In the genomic region with DNA sequence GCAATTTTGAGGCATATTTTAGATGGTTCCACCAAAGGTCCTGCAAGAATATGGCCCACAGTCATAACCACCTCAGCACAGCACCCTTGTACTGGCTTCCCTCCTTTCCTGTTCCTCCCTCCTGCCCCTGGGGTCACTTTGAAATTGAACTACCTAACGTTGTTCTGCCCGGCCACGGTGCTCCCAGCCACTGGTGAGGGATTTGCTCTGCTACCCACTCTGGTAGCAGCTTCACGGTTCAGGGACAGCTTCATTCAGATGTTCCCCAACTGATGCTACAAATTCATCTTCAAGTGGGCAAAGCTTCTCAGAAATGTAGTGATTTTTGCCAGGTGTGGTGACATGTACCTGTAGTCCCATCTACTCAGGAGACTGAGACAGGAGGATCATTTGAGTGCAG, we compare ENCODE assay signal across 22 cellular contexts. TPM values are rescaled to one million over a fixed set of nuclear protein-coding genes. Genes with fewer than 3 reads are reported as not detected.
DNase-seq lines count a peak whose midpoint lies in the region; ATAC-seq, FAIRE-seq and TF ChIP-seq lines count a peak whose summit lies in the region.
"Had no signal": no experiment of that assay in that cellular context is flagged by ENCODE, and none has a peak within 500 bp of the region (broad histone marks: within the 10 kb centered on the region; RNA-seq: fewer than 3 reads in every experiment).

No MANE protein-coding gene starts in this region.

- H3K4me1 ChIP-seq in A673 (ENCODE audit: insufficient read depth, low read length, poor library complexity, severe bottlenecking) = no peaks in the 10 kb centered on the region
- H3K4me1 ChIP-seq: A549, HAP-1 had no signal

- H3K27ac ChIP-seq in A673 (ENCODE audit: low read depth, low read length, poor library complexity, severe bottlenecking) = no peak overlapping the region
- H3K27ac ChIP-seq: A549 had no signal

- peak; percentile 17 for FAIRE-seq in urothelium cell line (lab: Jason Lieb, UNC)
- FAIRE-seq: A549, GM12891, GM18507, H54 had no signal

- H3K4me3 ChIP-seq in A673 (ENCODE audit: low read depth, low read length, poor library complexity, severe bottlenecking) = no peak overlapping the region
- H3K4me3 ChIP-seq: A549, HAP-1 had no signal

- TF ChIP-seq CTCF in A673 (conservative IDR thresholded peaks at IDR 0.05; ENCODE audit: low read depth, low read length) = no peak

- POLR2A ChIA-PET in A673 (lab: Charles Lee; ENCODE audit: low non-redundant PET) = no interaction called here

- CTCF ChIA-PET in A673 (lab: Charles Lee) = no interaction called here

- H3K36me3 ChIP-seq in A673 (ENCODE audit: insufficient read depth, low read length, poor library complexity, severe bottlenecking) = no peaks in the 10 kb centered on the region
- H3K36me3 ChIP-seq: HAP-1 had no signal

- no TSS peak for BruUV-seq in A673 (replicated peaks; lab: Mats Ljungman, UMichigan)

- intact Hi-C loops in A673 (cut with micrococcal nuclease; ENCODE audit: unreplicated experiment) = no loop called here

- no peaks in the 10 kb centered on the region for H3K27me3 ChIP-seq in A673 (replicated peaks; ENCODE audit: insufficient read depth, low read depth, low read length, poor library complexity)

- peaks cover 8% of the 10 kb centered on the region for H3K9me3 ChIP-seq in A673 (ENCODE audit: low read depth, low read length, poor library complexity, severe bottlenecking)

- ATAC-seq in HG03378 (IDR thresholded peaks at IDR 0.05; ENCODE audit: unreplicated experiment) = no peak
- ATAC-seq: A549 had no signal

- DNase-seq in activated CD8-positive, alpha-beta memory T cell treated with anti-CD3 and anti-CD28 coated beads for 24 hours = peak; percentile 5
- DNase-seq in activated CD8-positive, alpha-beta memory T cell treated with anti-CD3 and anti-CD28 coated beads, Interleukin-2, amount 50 U/mL, for 4 hours = no peak
- DNase-seq in islet precursor cell = peak; percentile 32
- DNase-seq in urothelium cell line (ENCODE audit: low spot score) = no peak
- DNase-seq in A673 (ENCODE audit: low spot score) = no peak
- DNase-seq: 8988T; C1 segment of cervical spinal cord; Calu3; CD4-positive, alpha-beta memory T cell; COR-L47; DMS53; DMS79 treated with DMSO at 0.1 percent for 48 hours; GF-D8; GOT3 had no signal

RNA-seq across cellular contexts. Expression of a gene that starts 7.9 kb away (rescaled TPM):
- total RNA-seq in A673 (2021) = 164 and 174 TPM in 2 replicates

RNA-seq across cellular contexts. Expression of a gene that starts 33.9 kb away (rescaled TPM):
- 1.2 and 1.4 TPM in 2 replicates for total RNA-seq in A673 (2021)
- total RNA-seq: G401 had no signal

RNA-seq across cellular contexts. Expression of a gene that starts 46.0 kb away (rescaled TPM):
- total RNA-seq in A673 (2021) = not detected in 2 replicates
- total RNA-seq: Calu3; CD4-positive, alpha-beta memory T cell; Daoy; G401 had no signal

RNA-seq across cellular contexts. Expression of a gene that starts 59.0 kb away (rescaled TPM):
- total RNA-seq in A673 (2021) = 73.7 and 76.8 TPM in 2 replicates

Comparison
In these comparisons a context has a peak if more than half of its experiments do, and no peak if none do; other contexts are left out.
1. DNase-seq: peak in activated CD8-positive, alpha-beta memory T cell treated with anti-CD3 and anti-CD28 coated beads for 24 hours (single experiment) and islet precursor cell (single experiment); none in activated CD8-positive, alpha-beta memory T cell treated with anti-CD3 and anti-CD28 coated beads, Interleukin-2, amount 50 U/mL, for 4 hours (single experiment), urothelium cell line (single experiment) and A673 (single experiment).